Comparison of ENCODE assay signal across 8 cellular contexts in genomic region chr19:34963531-34964406, GRCh38. TPM values are rescaled to one million over a fixed set of nuclear protein-coding genes. Genes with fewer than 3 reads are reported as not detected.
DNase-seq lines count a peak whose midpoint lies in the region; ATAC-seq and TF ChIP-seq lines count a peak whose summit lies in the region.

ZNF792 (minus strand) TSS chr19:34964229; CDS start chr19:34963662, 567 bp downstream.

- H3K27me3 ChIP-seq in Karpas-422 (ENCODE audit: low read length): 0 out of 2 replicates have a peak, but pooled peaks cover 5% of the 10 kb centered on the region
- no peaks in the 10 kb centered on the region for H3K27me3 ChIP-seq in hepatocyte
- H3K27me3 ChIP-seq in rectal smooth muscle tissue (ENCODE audit: control insufficient read depth, insufficient read depth, low read length): no peaks in the 10 kb centered on the region

- DNase-seq in CMK (ENCODE audit: low read depth): peak; percentile 81
- peak; percentile 79 for DNase-seq in Karpas-422
- DNase-seq in T-helper 1 cell: peak in 4 of 5 donors; percentile 16 to 56 (median 32)
- no peak for DNase-seq in astrocyte of the cerebellum (ENCODE audit: low read depth)
- DNase-seq in hepatocyte (ENCODE audit: low spot score): peak; percentile 81
- no peak for DNase-seq in NCI-H187 (lab: John Stamatoyannopoulos, UW)

- peak within 1 kb of the TSS; percentile 84 for H3K9ac ChIP-seq in Karpas-422 (ENCODE audit: low read length)
- H3K9ac ChIP-seq in rectal smooth muscle tissue (ENCODE audit: low read length): peak within 1 kb of the TSS; percentile 45

- peak within 1 kb of the TSS; percentile 99 for H2AFZ ChIP-seq in Karpas-422 (ENCODE audit: low read length)
- H2AFZ ChIP-seq in hepatocyte: peak within 1 kb of the TSS; percentile 91

- in situ Hi-C loops in astrocyte of the cerebellum (cut with HindIII; ENCODE audit: low sequenced_read_pairs): no loop called here

- H3K9me2 ChIP-seq in Karpas-422 (replicated peaks; ENCODE audit: insufficient read depth, low read length) (no peaks in the 10 kb centered on the region), hepatocyte (replicated peaks; ENCODE audit: insufficient read depth) (no peaks in the 10 kb centered on the region)

- H3K4me3 ChIP-seq in Karpas-422 (ENCODE audit: low read length) (peak within 1 kb of the TSS; percentile 87), astrocyte of the cerebellum (ENCODE audit: low read depth, low read length) (peak within 1 kb of the TSS; percentile 78), hepatocyte (peak within 1 kb of the TSS; percentile 93), rectal smooth muscle tissue (ENCODE audit: low read length) (peak within 1 kb of the TSS; percentile 83)

- H3K4me1 ChIP-seq in Karpas-422 (ENCODE audit: low read length) (peaks cover 20% of the 10 kb centered on the region), hepatocyte (ENCODE audit: insufficient read depth) (no peaks in the 10 kb centered on the region), rectal smooth muscle tissue (ENCODE audit: control insufficient read depth, insufficient read depth, low read length) (peaks cover 6% of the 10 kb centered on the region)

- H3K4me2 ChIP-seq in Karpas-422 (ENCODE audit: low read depth, low read length, poor library complexity, severe bottlenecking): peak within 1 kb of the TSS; percentile 87
- peak within 1 kb of the TSS; percentile 93 for H3K4me2 ChIP-seq in hepatocyte

- 2% methylated on average over 45 of the region's 80 CpGs for WGBS in hepatocyte (ENCODE audit: low lambda C conversion rate, missing lambda C conversion rate)

- H3K27ac ChIP-seq in Karpas-422 (ENCODE audit: low read length) (no peak within 1 kb of the TSS), hepatocyte (peak within 1 kb of the TSS; percentile 44), rectal smooth muscle tissue (ENCODE audit: low read depth, low read length) (peak within 1 kb of the TSS; percentile 37)

- TF ChIP-seq CTCF in astrocyte of the cerebellum (IDR thresholded peaks at IDR 0.05; ENCODE audit: low read depth, low read length, missing control alignments): no peak
- TF ChIP-seq CTCF in hepatocyte (IDR thresholded peaks at IDR 0.05; ENCODE audit: poor library complexity): no peak

- ATAC-seq in GM21360 (IDR thresholded peaks at IDR 0.05; ENCODE audit: unreplicated experiment): peak; percentile 57

- peaks cover 12% of the 10 kb centered on the region for H3K9me3 ChIP-seq in Karpas-422 (ENCODE audit: low read length)
- peaks cover 11% of the 10 kb centered on the region for H3K9me3 ChIP-seq in hepatocyte (ENCODE audit: low read depth)

- peaks cover 22% of the 10 kb centered on the region for H3K79me2 ChIP-seq in Karpas-422 (ENCODE audit: low read length)
- peaks cover 35% of the 10 kb centered on the region for H3K79me2 ChIP-seq in hepatocyte

- peaks cover 20% of the 10 kb centered on the region for H3K36me3 ChIP-seq in Karpas-422 (ENCODE audit: insufficient read depth, low read length)
- H3K36me3 ChIP-seq in hepatocyte (replicated peaks; ENCODE audit: insufficient read depth, low read depth): peaks cover 4% of the 10 kb centered on the region
- peaks cover 18% of the 10 kb centered on the region for H3K36me3 ChIP-seq in rectal smooth muscle tissue (ENCODE audit: control insufficient read depth, insufficient read depth, low read length)

- H4K20me1 ChIP-seq in Karpas-422 (ENCODE audit: insufficient read depth, low read depth, low read length) (no peaks in the 10 kb centered on the region), hepatocyte (ENCODE audit: insufficient read depth, poor library complexity, severe bottlenecking) (no peaks in the 10 kb centered on the region)

RNA-seq across cellular contexts. Expression of gene ZNF792, which starts in this region (rescaled TPM):
- 11.4 and 12.8 TPM in 2 replicates for total RNA-seq in Karpas-422 (2014; rRNA removed; shearing (Covaris generic); ENCODE audit: low replicate concordance)
- 9.5 and 10.6 TPM in 2 replicates for total RNA-seq in hepatocyte
- 3.5 and 3.6 TPM in 2 replicates for polyA plus RNA-seq in hepatocyte

Comparison
In these comparisons a context has a peak if more than half of its experiments do, and no peak if none do; other contexts are left out.
1. DNase-seq: peak in CMK (single experiment), Karpas-422 (single experiment), T-helper 1 cell (4 of 5) and hepatocyte (single experiment); none in astrocyte of the cerebellum (single experiment) and NCI-H187 (0 of 2).
2. Peak in every context shown above with its lines, with median percentiles within 50 percentile points of each other: H3K4me3 ChIP-seq.